ENCODE assay signal across 36 cellular contexts in the genomic region with DNA sequence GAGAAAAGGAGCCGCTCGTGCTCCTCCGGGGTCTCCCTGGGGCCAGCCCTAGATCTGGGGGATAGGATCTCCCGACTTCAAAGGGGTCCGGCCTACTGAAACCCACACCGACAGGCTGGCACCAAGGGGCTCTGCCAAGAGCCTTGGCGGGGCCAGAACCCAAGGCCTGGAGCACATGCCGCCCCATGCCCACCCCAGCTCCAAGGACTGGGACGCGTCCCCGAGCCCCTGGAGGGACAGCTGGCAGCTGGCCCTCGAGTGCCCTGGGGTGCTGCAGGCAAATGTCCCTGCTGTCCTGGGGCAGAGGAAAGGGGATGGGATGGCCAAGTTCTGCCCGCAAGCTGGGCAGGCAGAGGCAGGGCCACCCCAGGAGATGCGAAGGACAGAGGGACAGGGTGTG. TPM values are rescaled to one million over a fixed set of nuclear protein-coding genes. Genes with fewer than 3 reads are reported as not detected.
"Had no signal": no experiment of that assay in that cellular context is flagged by ENCODE, and none has a peak within 500 bp of the region (broad histone marks: within the 10 kb centered on the region; RNA-seq: fewer than 3 reads in every experiment).

No MANE protein-coding gene starts in this region.

- H3K4me3 ChIP-seq: MG63 had no signal

- DNase-seq: Karpas-422, Kasumi-1, MG63, MM.1S, MV-4-11, NCI-H1048, NCI-H1092, NCI-H1092 treated with DMSO at 0.1 percent for 48 hours, NCI-H1105, NCI-H1105 treated with DMSO at 0.1 percent for 48 hours, NCI-H1417, NCI-H1417 treated with DMSO at 0.1 percent for 48 hours, NCI-H1436, NCI-H1436 treated with DMSO at 0.1 percent for 48 hours, NCI-H146, NCI-H1694, NCI-H1694 treated with DMSO at 0.1 percent for 48 hours, NCI-H187, NCI-H187 treated with DMSO at 0.1 percent for 48 hours, NCI-H1930, NCI-H2029, NCI-H2029 treated with DMSO at 0.1 percent for 48 hours, NCI-H2081, NCI-H2081 treated with DMSO at 0.1 percent for 48 hours, NCI-H2107, NCI-H2171, NCI-H2171 treated with DMSO at 0.1 percent for 48 hours, NCI-H2227 treated with DMSO at 0.1 percent for 48 hours, NCI-H226, NCI-H345, NCI-H446, NCI-H446 treated with DMSO at 0.1 percent for 48 hours, NCI-H510A, NCI-H510A treated with DMSO at 0.1 percent for 48 hours, NCI-H524 had no signal

- H3K27me3 ChIP-seq: MG63 had no signal

- H3K9me3 ChIP-seq: MG63 had no signal

- H3K36me3 ChIP-seq: MG63 had no signal

RNA-seq across cellular contexts. Expression of gene ZNF469, which starts 38.5 kb away (rescaled TPM):
- total RNA-seq: MCF 10A had no signal
